22 cellular contexts compared by ENCODE assay signal in the genomic region with DNA sequence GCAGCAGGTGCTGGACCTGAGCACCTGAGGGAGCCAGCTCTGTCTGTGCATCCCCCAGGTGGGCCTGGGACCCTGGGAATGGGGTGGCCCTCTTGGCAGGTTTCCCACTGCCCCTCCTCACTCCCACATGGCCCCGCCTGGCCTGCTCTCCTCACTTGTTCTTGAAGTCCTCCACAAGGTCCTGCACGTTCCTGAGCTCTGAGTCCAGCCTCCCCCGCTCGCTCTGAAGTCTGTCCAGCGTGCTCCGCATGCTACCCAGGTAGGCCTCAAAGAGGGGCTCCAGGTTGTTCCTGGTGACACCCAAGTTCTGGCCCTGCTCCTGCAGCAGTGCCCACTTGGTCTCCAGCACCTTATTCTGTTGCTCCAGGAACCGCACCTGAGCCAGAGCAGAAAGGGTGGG. TPM values are rescaled to one million over a fixed set of nuclear protein-coding genes. Genes with fewer than 3 reads are reported as not detected.
A peak's percentile ranks its signal among the peaks of the same experiment; 100 is the strongest.
DNase-seq lines count a peak whose midpoint lies in the region; ATAC-seq and TF ChIP-seq lines count a peak whose summit lies in the region.
"Had no signal": no experiment of that assay in that cellular context is flagged by ENCODE, and none has a peak within 500 bp of the region (broad histone marks: within the 10 kb centered on the region; RNA-seq: fewer than 3 reads in every experiment).

No MANE protein-coding gene starts in this region.

- H3K4me1 Mint-ChIP-seq in chondrocyte (ENCODE audit: low read depth): peaks cover 23% of the 10 kb centered on the region

- H3K27ac ChIP-seq in subcutaneous abdominal adipose tissue (ENCODE audit: low read depth, low read length): peak overlapping the region; percentile 57
- no peak overlapping the region for H3K27ac ChIP-seq in trophoblast cell (ENCODE audit: low read depth, low read length)
- no peak overlapping the region for H3K27ac ChIP-seq in mesendoderm (ENCODE audit: low read depth, low read length)
- H3K27ac ChIP-seq: GM23248 had no signal

- H3K36me3 ChIP-seq in subcutaneous abdominal adipose tissue (ENCODE audit: control insufficient read depth in 5 of 5, insufficient read depth in 5 of 5, low read length in 5 of 5): no peaks in the 10 kb centered on the region
- no peaks in the 10 kb centered on the region for H3K36me3 ChIP-seq in trophoblast cell (ENCODE audit: control insufficient read depth in 1 of 2, insufficient read depth in 2 of 2, low read length in 2 of 2)
- H3K36me3 ChIP-seq in mesendoderm (ENCODE audit: control insufficient read depth, insufficient read depth, low read length): no peaks in the 10 kb centered on the region

- H3K79me2 ChIP-seq in trophoblast cell (ENCODE audit: control insufficient read depth, insufficient read depth, low read length, poor library complexity) (no peaks in the 10 kb centered on the region), mesendoderm (ENCODE audit: control insufficient read depth, insufficient read depth, low read length) (no peaks in the 10 kb centered on the region)

- H3K56ac ChIP-seq in mesendoderm (ENCODE audit: low read length): no peak overlapping the region

- no peaks in the 10 kb centered on the region for H3K9me3 ChIP-seq in subcutaneous abdominal adipose tissue (ENCODE audit: control insufficient read depth in 5 of 5, low read length in 5 of 5)
- peaks cover 4% of the 10 kb centered on the region for H3K9me3 ChIP-seq in trophoblast cell (ENCODE audit: insufficient read depth, low read depth, low read length)

- H3K4me3 Mint-ChIP-seq in chondrocyte (ENCODE audit: unreplicated experiment): no peak overlapping the region
- H3K4me3 Mint-ChIP-seq: CD4-positive, alpha-beta memory T cell had no signal

- H4K8ac ChIP-seq in trophoblast cell (ENCODE audit: low read depth, low read length) (no peak overlapping the region), mesendoderm (ENCODE audit: low read depth, low read length) (no peak overlapping the region)

- H3K23ac ChIP-seq in trophoblast cell (ENCODE audit: low read length) (no peak overlapping the region), mesendoderm (ENCODE audit: low read length) (no peak overlapping the region)

- WGBS in trophoblast cell (ENCODE audit: extremely low coverage, insufficient coverage, insufficient read length): no CpG with 5 or more reads among the region's 7 CpGs
- no CpG with 5 or more reads among the region's 7 CpGs for WGBS in mesendoderm (ENCODE audit: extremely low coverage, insufficient coverage, low lambda C conversion rate)

- peaks cover 0 to 36% (median 26%) of the 10 kb centered on the region in 5 donors for H3K4me1 ChIP-seq in subcutaneous abdominal adipose tissue (ENCODE audit: control insufficient read depth in 5 of 5, insufficient read depth in 5 of 5, low read length in 5 of 5)
- peaks cover 2 to 6% of the 10 kb centered on the region in 2 experiments for H3K4me1 ChIP-seq in trophoblast cell (ENCODE audit: control insufficient read depth in 1 of 2, insufficient read depth in 2 of 2, low read length in 2 of 2)
- H3K4me1 ChIP-seq in mesendoderm (ENCODE audit: control insufficient read depth, low read depth, low read length): no peaks in the 10 kb centered on the region

- no peak overlapping the region for H2BK15ac ChIP-seq in mesendoderm (replicated peaks; ENCODE audit: low read depth)

- H3K4ac ChIP-seq in trophoblast cell (ENCODE audit: low read depth, low read length) (no peak overlapping the region), mesendoderm (ENCODE audit: low read depth, low read length) (no peak overlapping the region)

- H4K12ac ChIP-seq in trophoblast cell (ENCODE audit: low read depth, low read length): no peak overlapping the region

- no peak overlapping the region for H3K18ac ChIP-seq in trophoblast cell (ENCODE audit: low read length)
- H3K18ac ChIP-seq in mesendoderm (ENCODE audit: low read length): no peak overlapping the region

- no peak overlapping the region for H3K27ac Mint-ChIP-seq in chondrocyte (ENCODE audit: unreplicated experiment)
- H3K27ac Mint-ChIP-seq: CD4-positive, alpha-beta memory T cell had no signal

- H3K27me3 Mint-ChIP-seq in chondrocyte (ENCODE audit: low read depth): no peaks in the 10 kb centered on the region

- H3K79me1 ChIP-seq in trophoblast cell (ENCODE audit: low read length): no peaks in the 10 kb centered on the region
- no peaks in the 10 kb centered on the region for H3K79me1 ChIP-seq in mesendoderm (ENCODE audit: low read length)

- no peak overlapping the region for H2BK12ac ChIP-seq in trophoblast cell (ENCODE audit: low read length)

- no peak for TF ChIP-seq CTCF in chondrocyte (IDR thresholded peaks at IDR 0.05)

- ATAC-seq in GM19324 (IDR thresholded peaks at IDR 0.05; ENCODE audit: low FRiP score, unreplicated experiment): no peak

- no peak overlapping the region for H3K4me2 ChIP-seq in trophoblast cell (ENCODE audit: low read length)
- H3K4me2 ChIP-seq in mesendoderm (ENCODE audit: low read length): no peak overlapping the region

- H2AK5ac ChIP-seq in trophoblast cell (ENCODE audit: low read length): no peak overlapping the region
- no peak overlapping the region for H2AK5ac ChIP-seq in mesendoderm (ENCODE audit: low read length)

- H2BK120ac ChIP-seq in trophoblast cell (ENCODE audit: insufficient read depth, low read length, poor library complexity): no peak overlapping the region
- H2BK120ac ChIP-seq in mesendoderm (ENCODE audit: low read depth, low read length): no peak overlapping the region

- DNase-seq in chondrocyte (ENCODE audit: low spot score): peak; percentile 72
- peak; percentile 64 for DNase-seq in posterior vena cava (ENCODE audit: low spot score)
- DNase-seq in trophoblast cell: no peak
- no peak for DNase-seq in mesendoderm
- DNase-seq: C1 segment of cervical spinal cord; Calu3; CD4-positive, alpha-beta memory T cell; COR-L47; DMS53; DMS79 treated with DMSO at 0.1 percent for 48 hours; GF-D8; GM23248; H7; HCEC 1CT had no signal

- no peaks in the 10 kb centered on the region for H3K36me3 Mint-ChIP-seq in chondrocyte (ENCODE audit: low read depth)
- H3K36me3 Mint-ChIP-seq: CD4-positive, alpha-beta memory T cell had no signal

- no peaks in the 10 kb centered on the region for H3K9me3 Mint-ChIP-seq in chondrocyte (ENCODE audit: low read depth)
- H3K9me3 Mint-ChIP-seq: CD4-positive, alpha-beta memory T cell had no signal

- H3K4me3 ChIP-seq in subcutaneous abdominal adipose tissue (ENCODE audit: low read depth in 1 of 5, low read length in 5 of 5): no peak overlapping the region
- H3K4me3 ChIP-seq in trophoblast cell (ENCODE audit: low read depth, low read length): no peak overlapping the region
- H3K4me3 ChIP-seq in mesendoderm (ENCODE audit: low read length): no peak overlapping the region
- H3K4me3 ChIP-seq: GM23248 had no signal

- intact Hi-C loops in posterior vena cava (cut with DNase I): no loop called here

- H3K14ac ChIP-seq in trophoblast cell (ENCODE audit: low read length): no peak overlapping the region

- no peak overlapping the region for H3K9ac ChIP-seq in subcutaneous abdominal adipose tissue (ENCODE audit: low read length in 5 of 5)
- no peak overlapping the region for H3K9ac ChIP-seq in trophoblast cell (ENCODE audit: low read length)
- H3K9ac ChIP-seq in mesendoderm (ENCODE audit: low read length): no peak overlapping the region
- H3K9ac ChIP-seq: GM23248 had no signal

- no peak overlapping the region for H4K91ac ChIP-seq in trophoblast cell (ENCODE audit: low read depth, low read length)

- no peak overlapping the region for H4K5ac ChIP-seq in mesendoderm (ENCODE audit: low read length)

- peaks cover 0 to 7% (median 0%) of the 10 kb centered on the region in 5 donors for H3K27me3 ChIP-seq in subcutaneous abdominal adipose tissue (ENCODE audit: control insufficient read depth in 5 of 5, insufficient read depth in 4 of 5, low read length in 5 of 5)
- no peaks in the 10 kb centered on the region for H3K27me3 ChIP-seq in trophoblast cell (ENCODE audit: insufficient read depth, low read length)
- H3K27me3 ChIP-seq in mesendoderm (ENCODE audit: insufficient read depth, low read length, poor library complexity): no peaks in the 10 kb centered on the region

- no peak overlapping the region for H2BK5ac ChIP-seq in trophoblast cell (ENCODE audit: low read depth, low read length, poor library complexity)
- no peak overlapping the region for H2BK5ac ChIP-seq in mesendoderm (ENCODE audit: low read length)

- no peak overlapping the region for H2AFZ ChIP-seq in trophoblast cell (ENCODE audit: insufficient read depth, low read length, poor library complexity)
- H2AFZ ChIP-seq: GM23248 had no signal

RNA-seq across cellular contexts. Expression of a gene that starts 2.9 kb away (rescaled TPM):
- total RNA-seq in chondrocyte (0.10 to 0.31 TPM (median 0.19 TPM) in 3 replicates), posterior vena cava (not detected)
- polyA plus RNA-seq in trophoblast cell (2013): not detected in 2 replicates
- polyA plus RNA-seq in mesendoderm (2013, experiment 1 of 2): not detected
- not detected for polyA plus RNA-seq in mesendoderm (2013, experiment 2 of 2)
- total RNA-seq: A673; Calu3; CD4-positive, alpha-beta memory T cell; G401; GM23248; H1; H7 had no signal
- polyA plus RNA-seq: BJ; CD4-positive, alpha-beta memory T cell; H1 had no signal

RNA-seq across cellular contexts. Expression of a gene that starts 17.3 kb away (rescaled TPM):
- total RNA-seq in chondrocyte: 0.41 to 0.90 TPM in 2 of 3 replicates, not detected in the other
- not detected for total RNA-seq in posterior vena cava
- polyA plus RNA-seq in trophoblast cell (2013): not detected in 2 replicates
- not detected for polyA plus RNA-seq in mesendoderm (2013, experiment 1 of 2)
- not detected for polyA plus RNA-seq in mesendoderm (2013, experiment 2 of 2)
- total RNA-seq: A172; A673; Calu3; CD4-positive, alpha-beta memory T cell; Daoy; G401; H1; H7 had no signal
- polyA plus RNA-seq: CD4-positive, alpha-beta memory T cell; GM23248; H1 had no signal

RNA-seq across cellular contexts. Expression of a gene that starts 17.5 kb away (rescaled TPM):
- total RNA-seq in chondrocyte: not detected in 3 replicates
- not detected for total RNA-seq in posterior vena cava
- polyA plus RNA-seq in trophoblast cell (2013): 0.10 TPM in 1 of 2 replicates, not detected in the other
- polyA plus RNA-seq in mesendoderm (2013, experiment 1 of 2): not detected
- not detected for polyA plus RNA-seq in mesendoderm (2013, experiment 2 of 2)
- total RNA-seq: A172; A673; CD4-positive, alpha-beta memory T cell; Daoy; GM23248; H1; H7 had no signal
- polyA plus RNA-seq: BJ; CD4-positive, alpha-beta memory T cell; GM23248; H1 had no signal

RNA-seq across cellular contexts. Expression of a gene that starts 35.3 kb away (rescaled TPM):
- total RNA-seq in chondrocyte: not detected in 3 replicates
- not detected for total RNA-seq in posterior vena cava
- polyA plus RNA-seq in trophoblast cell (2013): not detected in 2 replicates
- not detected for polyA plus RNA-seq in mesendoderm (2013, experiment 1 of 2)
- not detected for polyA plus RNA-seq in mesendoderm (2013, experiment 2 of 2)
- total RNA-seq: A172; A673; Calu3; CD4-positive, alpha-beta memory T cell; Daoy; G401; GM23248; H1; H7 had no signal
- polyA plus RNA-seq: BJ; CD4-positive, alpha-beta memory T cell; GM23248; H1 had no signal

RNA-seq across cellular contexts. Expression of a gene that starts 54.1 kb away (rescaled TPM):
- total RNA-seq in chondrocyte (not detected in 3 replicates), posterior vena cava (not detected)
- not detected in 2 replicates for polyA plus RNA-seq in trophoblast cell (2013)
- polyA plus RNA-seq in mesendoderm (2013, experiment 1 of 2): not detected
- not detected for polyA plus RNA-seq in mesendoderm (2013, experiment 2 of 2)
- total RNA-seq: A172; A673; Calu3; CD4-positive, alpha-beta memory T cell; Daoy; G401; GM23248; H1; H7 had no signal
- polyA plus RNA-seq: BJ; CD4-positive, alpha-beta memory T cell; GM23248; H1 had no signal

Comparison
In these comparisons a context has a peak if more than half of its experiments do, and no peak if none do; other contexts are left out.
1. DNase-seq: peak in chondrocyte (single experiment) and posterior vena cava (single experiment); none in trophoblast cell (0 of 2) and mesendoderm (single experiment).